16 cellular contexts compared by ENCODE assay signal in genomic region chr2:99386011-99386410, GRCh38.
"Had no signal": no experiment of that assay in that cellular context is flagged by ENCODE, and none has a peak within 500 bp of the region (broad histone marks: within the 10 kb centered on the region; RNA-seq: fewer than 3 reads in every experiment).

No MANE protein-coding gene starts in this region.

- DNase-seq: activated CD4-positive, alpha-beta T cell treated with anti-CD3 and anti-CD28 coated beads, Interleukin-2, amount 50 U/mL, for 4 hours; activated naive CD4-positive, alpha-beta T cell; central memory CD4-positive, alpha-beta T cell; effector CD4-positive, alpha-beta T cell; esophagus squamous epithelium; hypothalamus; kidney glomerular epithelial cell; SK-N-SH; stimulated activated CD4-positive, alpha-beta T cell treated with anti-CD3 and anti-CD28 coated beads, Interleukin-2, amount 100 ng/mL, for 24 hours; T-helper 1 cell; T1000; thyroid gland had no signal

- H3K4me3 Mint-ChIP-seq: nephron had no signal

- H3K4me2 ChIP-seq: SK-N-SH had no signal

- H3K4me3 ChIP-seq: coronary artery, esophagus squamous epithelium, thyroid gland had no signal

- H3K27ac Mint-ChIP-seq: nephron had no signal

- H3K9ac ChIP-seq: SK-N-SH had no signal

- H3K27ac ChIP-seq: coronary artery, esophagus squamous epithelium, thyroid gland had no signal

- ATAC-seq: activated CD4-positive, CD25-positive, alpha-beta regulatory T cell treated with anti-CD3 and anti-CD28 coated beads, Interleukin-2, amount 50 U/mL, for 24 hours; sciatic nerve had no signal

- H3K9me3 ChIP-seq: esophagus squamous epithelium, SK-N-SH, thyroid gland had no signal

- H3K27me3 ChIP-seq: esophagus squamous epithelium, thyroid gland had no signal

- H3K4me1 ChIP-seq: esophagus squamous epithelium had no signal

- H3K4me1 Mint-ChIP-seq: nephron had no signal
